1 cellular context compared by ENCODE assay signal in the genomic region with DNA sequence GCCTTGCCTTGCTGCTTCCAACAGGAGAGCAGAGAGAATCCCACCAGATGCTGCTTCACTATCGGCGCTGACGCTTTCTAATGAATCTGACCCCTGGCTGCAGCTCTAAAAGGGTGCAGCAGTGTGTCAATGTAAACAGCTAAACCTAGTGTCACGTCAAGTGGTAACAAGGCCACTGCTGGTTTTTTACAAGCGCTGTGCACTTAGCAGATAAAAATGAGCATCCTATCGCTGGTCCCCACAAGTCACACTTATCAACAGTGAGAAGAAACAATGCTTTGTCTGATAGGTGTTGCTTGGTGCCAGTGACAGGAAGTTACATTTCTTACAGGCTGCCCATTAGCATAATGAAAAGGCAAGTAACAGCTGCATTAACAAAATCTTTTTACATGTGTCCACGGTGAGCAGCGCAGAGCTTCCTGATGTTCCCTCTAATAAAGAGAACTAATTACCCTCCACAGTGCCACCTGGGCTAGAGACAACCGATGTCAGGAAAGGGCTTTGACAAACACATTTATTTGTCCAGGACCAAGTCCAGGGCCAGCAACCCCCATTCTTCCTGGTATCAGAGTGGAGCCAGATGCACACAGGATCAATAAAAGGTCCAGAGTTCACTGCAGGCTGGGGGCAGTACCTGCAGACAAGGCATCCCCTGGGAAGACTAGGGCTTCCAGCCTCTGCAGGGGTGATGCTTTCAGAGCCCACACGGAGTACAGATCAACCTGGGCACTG.
A peak's percentile ranks its signal among the peaks of the same experiment; 100 is the strongest.
TF ChIP-seq lines count a peak whose summit lies in the region.

No MANE protein-coding gene starts in this region.

TF ChIP-seq in HepG2, 621 proteins besides CTCF, POLR2A, EP300 and RAD21 (continued from another document and continues in another):
- TF ChIP-seq, protein P1, sequence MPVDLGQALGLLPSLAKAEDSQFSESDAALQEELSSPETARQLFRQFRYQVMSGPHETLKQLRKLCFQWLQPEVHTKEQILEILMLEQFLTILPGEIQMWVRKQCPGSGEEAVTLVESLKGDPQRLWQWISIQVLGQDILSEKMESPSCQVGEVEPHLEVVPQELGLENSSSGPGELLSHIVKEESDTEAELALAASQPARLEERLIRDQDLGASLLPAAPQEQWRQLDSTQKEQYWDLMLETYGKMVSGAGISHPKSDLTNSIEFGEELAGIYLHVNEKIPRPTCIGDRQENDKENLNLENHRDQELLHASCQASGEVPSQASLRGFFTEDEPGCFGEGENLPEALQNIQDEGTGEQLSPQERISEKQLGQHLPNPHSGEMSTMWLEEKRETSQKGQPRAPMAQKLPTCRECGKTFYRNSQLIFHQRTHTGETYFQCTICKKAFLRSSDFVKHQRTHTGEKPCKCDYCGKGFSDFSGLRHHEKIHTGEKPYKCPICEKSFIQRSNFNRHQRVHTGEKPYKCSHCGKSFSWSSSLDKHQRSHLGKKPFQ (CRISPR knock-in tag; IDR thresholded peaks at IDR 0.05; ENCODE audit: insufficient replicate concordance): peak; percentile 47
- TF ChIP-seq ZNF672 (CRISPR knock-in tag; IDR thresholded peaks at IDR 0.05): no peak
- peak; percentile 69; the same call in 1 of the 2 replicates for TF ChIP-seq POGK (CRISPR knock-in tag; conservative IDR thresholded peaks at IDR 0.05)
- TF ChIP-seq, protein P2, sequence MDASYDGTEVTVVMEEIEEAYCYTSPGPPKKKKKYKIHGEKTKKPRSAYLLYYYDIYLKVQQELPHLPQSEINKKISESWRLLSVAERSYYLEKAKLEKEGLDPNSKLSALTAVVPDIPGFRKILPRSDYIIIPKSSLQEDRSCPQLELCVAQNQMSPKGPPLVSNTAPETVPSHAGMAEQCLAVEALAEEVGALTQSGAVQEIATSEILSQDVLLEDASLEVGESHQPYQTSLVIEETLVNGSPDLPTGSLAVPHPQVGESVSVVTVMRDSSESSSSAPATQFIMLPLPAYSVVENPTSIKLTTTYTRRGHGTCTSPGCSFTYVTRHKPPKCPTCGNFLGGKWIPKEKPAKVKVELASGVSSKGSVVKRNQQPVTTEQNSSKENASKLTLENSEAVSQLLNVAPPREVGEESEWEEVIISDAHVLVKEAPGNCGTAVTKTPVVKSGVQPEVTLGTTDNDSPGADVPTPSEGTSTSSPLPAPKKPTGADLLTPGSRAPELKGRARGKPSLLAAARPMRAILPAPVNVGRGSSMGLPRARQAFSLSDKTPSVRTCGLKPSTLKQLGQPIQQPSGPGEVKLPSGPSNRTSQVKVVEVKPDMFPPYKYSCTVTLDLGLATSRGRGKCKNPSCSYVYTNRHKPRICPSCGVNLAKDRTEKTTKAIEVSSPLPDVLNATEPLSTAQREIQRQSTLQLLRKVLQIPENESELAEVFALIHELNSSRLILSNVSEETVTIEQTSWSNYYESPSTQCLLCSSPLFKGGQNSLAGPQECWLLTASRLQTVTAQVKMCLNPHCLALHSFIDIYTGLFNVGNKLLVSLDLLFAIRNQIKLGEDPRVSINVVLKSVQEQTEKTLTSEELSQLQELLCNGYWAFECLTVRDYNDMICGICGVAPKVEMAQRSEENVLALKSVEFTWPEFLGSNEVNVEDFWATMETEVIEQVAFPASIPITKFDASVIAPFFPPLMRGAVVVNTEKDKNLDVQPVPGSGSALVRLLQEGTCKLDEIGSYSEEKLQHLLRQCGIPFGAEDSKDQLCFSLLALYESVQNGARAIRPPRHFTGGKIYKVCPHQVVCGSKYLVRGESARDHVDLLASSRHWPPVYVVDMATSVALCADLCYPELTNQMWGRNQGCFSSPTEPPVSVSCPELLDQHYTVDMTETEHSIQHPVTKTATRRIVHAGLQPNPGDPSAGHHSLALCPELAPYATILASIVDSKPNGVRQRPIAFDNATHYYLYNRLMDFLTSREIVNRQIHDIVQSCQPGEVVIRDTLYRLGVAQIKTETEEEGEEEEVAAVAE (CRISPR knock-in tag; IDR thresholded peaks at IDR 0.05; ENCODE audit: borderline replicate concordance): peak; percentile 83; the same call in 1 of the 2 replicates
- TF ChIP-seq ZFP36L1 (CRISPR knock-in tag; IDR thresholded peaks at IDR 0.05): peak; percentile 77
- peak; percentile 68; the same call in 1 of the 2 replicates for TF ChIP-seq ZNF670 (CRISPR knock-in tag; IDR thresholded peaks at IDR 0.05; ENCODE audit: borderline replicate concordance)
- TF ChIP-seq PREB (CRISPR knock-in tag; IDR thresholded peaks at IDR 0.05): no peak
- TF ChIP-seq ZNF230 (CRISPR knock-in tag; IDR thresholded peaks at IDR 0.05): no peak
- peak; percentile 52; the same call in 1 of the 2 replicates for TF ChIP-seq JDP2 (CRISPR knock-in tag; IDR thresholded peaks at IDR 0.05; ENCODE audit: borderline replicate concordance)
- 0 out of 2 replicates have a peak, but pooled peaks have one; percentile 65 for TF ChIP-seq ZNF512B (CRISPR knock-in tag; IDR thresholded peaks at IDR 0.05; ENCODE audit: borderline replicate concordance)
- TF ChIP-seq, protein P3, sequence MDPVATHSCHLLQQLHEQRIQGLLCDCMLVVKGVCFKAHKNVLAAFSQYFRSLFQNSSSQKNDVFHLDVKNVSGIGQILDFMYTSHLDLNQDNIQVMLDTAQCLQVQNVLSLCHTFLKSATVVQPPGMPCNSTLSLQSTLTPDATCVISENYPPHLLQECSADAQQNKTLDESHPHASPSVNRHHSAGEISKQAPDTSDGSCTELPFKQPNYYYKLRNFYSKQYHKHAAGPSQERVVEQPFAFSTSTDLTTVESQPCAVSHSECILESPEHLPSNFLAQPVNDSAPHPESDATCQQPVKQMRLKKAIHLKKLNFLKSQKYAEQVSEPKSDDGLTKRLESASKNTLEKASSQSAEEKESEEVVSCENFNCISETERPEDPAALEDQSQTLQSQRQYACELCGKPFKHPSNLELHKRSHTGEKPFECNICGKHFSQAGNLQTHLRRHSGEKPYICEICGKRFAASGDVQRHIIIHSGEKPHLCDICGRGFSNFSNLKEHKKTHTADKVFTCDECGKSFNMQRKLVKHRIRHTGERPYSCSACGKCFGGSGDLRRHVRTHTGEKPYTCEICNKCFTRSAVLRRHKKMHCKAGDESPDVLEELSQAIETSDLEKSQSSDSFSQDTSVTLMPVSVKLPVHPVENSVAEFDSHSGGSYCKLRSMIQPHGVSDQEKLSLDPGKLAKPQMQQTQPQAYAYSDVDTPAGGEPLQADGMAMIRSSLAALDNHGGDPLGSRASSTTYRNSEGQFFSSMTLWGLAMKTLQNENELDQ (CRISPR knock-in tag; IDR thresholded peaks at IDR 0.05; ENCODE audit: borderline replicate concordance): no peak
- 0 out of 2 replicates have a peak, but pooled peaks have one; percentile 12 for TF ChIP-seq RFX5 (IDR thresholded peaks at IDR 0.05; ENCODE audit: low read depth, low read length)
- TF ChIP-seq PHF5A (CRISPR knock-in tag; IDR thresholded peaks at IDR 0.05; ENCODE audit: low read depth, unreplicated experiment): no peak
- no peak for TF ChIP-seq SATB2 (CRISPR knock-in tag; IDR thresholded peaks at IDR 0.05)
- TF ChIP-seq GABPB1 (CRISPR knock-in tag; IDR thresholded peaks at IDR 0.05): peak; percentile 42; the same call in 1 of the 2 replicates
- TF ChIP-seq ZHX1 (CRISPR knock-in tag; IDR thresholded peaks at IDR 0.05; ENCODE audit: low read depth): 0 out of 2 replicates have a peak, but pooled peaks have one; percentile 80
- no peak for TF ChIP-seq ZNF597 (CRISPR knock-in tag; IDR thresholded peaks at IDR 0.05)
- 0 out of 2 replicates have a peak, but pooled peaks have one; percentile 67 for TF ChIP-seq ZSCAN12 (CRISPR knock-in tag; IDR thresholded peaks at IDR 0.05)
- 0 out of 2 replicates have a peak, but pooled peaks have one; percentile 22 for TF ChIP-seq GZF1 (CRISPR knock-in tag; IDR thresholded peaks at IDR 0.05)
- no peak for TF ChIP-seq ZNF883 (CRISPR knock-in tag; IDR thresholded peaks at IDR 0.05; ENCODE audit: not compliant biosample characterization)
- peak; percentile 43; the same call in 1 of the 2 replicates for TF ChIP-seq ZBTB21 (CRISPR knock-in tag; IDR thresholded peaks at IDR 0.05)
- peak; percentile 50; the same call in 1 of the 2 replicates for TF ChIP-seq ZFY (CRISPR knock-in tag; IDR thresholded peaks at IDR 0.05)
- TF ChIP-seq HIVEP1 (CRISPR knock-in tag; IDR thresholded peaks at IDR 0.05): peak; percentile 56; the same call in 1 of the 2 replicates
- TF ChIP-seq PAF1 (CRISPR knock-in tag; IDR thresholded peaks at IDR 0.05): no peak
- TF ChIP-seq MIER2 (CRISPR knock-in tag; IDR thresholded peaks at IDR 0.05): peak; percentile 87
- TF ChIP-seq, protein P4, sequence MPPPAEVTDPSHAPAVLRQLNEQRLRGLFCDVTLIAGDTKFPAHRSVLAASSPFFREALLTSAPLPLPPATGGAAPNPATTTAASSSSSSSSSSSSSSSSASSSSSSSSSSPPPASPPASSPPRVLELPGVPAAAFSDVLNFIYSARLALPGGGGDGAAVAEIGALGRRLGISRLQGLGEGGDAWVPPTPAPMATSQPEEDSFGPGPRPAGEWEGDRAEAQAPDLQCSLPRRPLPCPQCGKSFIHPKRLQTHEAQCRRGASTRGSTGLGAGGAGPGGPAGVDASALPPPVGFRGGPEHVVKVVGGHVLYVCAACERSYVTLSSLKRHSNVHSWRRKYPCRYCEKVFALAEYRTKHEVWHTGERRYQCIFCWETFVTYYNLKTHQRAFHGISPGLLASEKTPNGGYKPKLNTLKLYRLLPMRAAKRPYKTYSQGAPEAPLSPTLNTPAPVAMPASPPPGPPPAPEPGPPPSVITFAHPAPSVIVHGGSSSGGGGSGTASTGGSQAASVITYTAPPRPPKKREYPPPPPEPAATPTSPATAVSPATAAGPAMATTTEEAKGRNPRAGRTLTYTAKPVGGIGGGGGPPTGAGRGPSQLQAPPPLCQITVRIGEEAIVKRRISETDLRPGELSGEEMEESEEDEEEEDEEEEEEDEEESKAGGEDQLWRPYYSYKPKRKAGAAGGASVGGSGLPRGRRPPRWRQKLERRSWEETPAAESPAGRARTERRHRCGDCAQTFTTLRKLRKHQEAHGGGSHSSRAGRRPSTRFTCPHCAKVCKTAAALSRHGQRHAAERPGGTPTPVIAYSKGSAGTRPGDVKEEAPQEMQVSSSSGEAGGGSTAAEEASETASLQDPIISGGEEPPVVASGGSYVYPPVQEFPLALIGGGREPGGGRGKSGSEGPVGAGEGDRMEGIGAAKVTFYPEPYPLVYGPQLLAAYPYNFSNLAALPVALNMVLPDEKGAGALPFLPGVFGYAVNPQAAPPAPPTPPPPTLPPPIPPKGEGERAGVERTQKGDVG (CRISPR knock-in tag; IDR thresholded peaks at IDR 0.05; ENCODE audit: borderline replicate concordance): peak; percentile 61; the same call in 1 of the 2 replicates
